In the genomic region with DNA sequence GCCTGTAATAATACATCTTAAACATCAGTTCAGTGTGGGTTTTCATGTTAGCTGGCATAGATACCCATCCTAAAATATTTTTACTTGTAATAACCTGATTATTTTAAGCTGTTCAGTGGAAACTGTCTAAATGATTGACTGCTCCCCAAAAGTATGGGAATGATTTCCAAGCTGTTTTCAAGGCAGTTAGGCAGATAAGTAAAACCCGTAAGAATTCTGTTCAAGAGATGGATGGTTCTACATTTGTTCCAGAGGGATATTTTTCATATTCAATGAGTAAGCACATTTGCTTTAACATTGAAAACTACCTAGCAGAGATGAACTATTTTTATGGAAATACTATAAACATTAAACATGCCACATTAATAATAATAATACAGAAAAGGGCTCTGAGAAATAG, we compare ENCODE assay signal across 7 cellular contexts.
"Had no signal": no experiment of that assay in that cellular context is flagged by ENCODE, and none has a peak within 500 bp of the region (broad histone marks: within the 10 kb centered on the region; RNA-seq: fewer than 3 reads in every experiment).

No MANE protein-coding gene starts in this region.

- H3K9me3 Mint-ChIP-seq: GM23338 had no signal

- H2AFZ ChIP-seq: GM23338 had no signal

- ATAC-seq: GM23338 had no signal

- H3K4me3 Mint-ChIP-seq: GM23338, H9 had no signal

- H3K27ac Mint-ChIP-seq: GM23338, H9 had no signal

- DNase-seq: H9, HCEC 1CT, IMR-90 had no signal

- FAIRE-seq: H1, H54, HTR-8/SVneo had no signal

- H3K4me3 ChIP-seq: GM23338 had no signal
